Comparison of ENCODE assay signal across 1 cellular context in the genomic region with DNA sequence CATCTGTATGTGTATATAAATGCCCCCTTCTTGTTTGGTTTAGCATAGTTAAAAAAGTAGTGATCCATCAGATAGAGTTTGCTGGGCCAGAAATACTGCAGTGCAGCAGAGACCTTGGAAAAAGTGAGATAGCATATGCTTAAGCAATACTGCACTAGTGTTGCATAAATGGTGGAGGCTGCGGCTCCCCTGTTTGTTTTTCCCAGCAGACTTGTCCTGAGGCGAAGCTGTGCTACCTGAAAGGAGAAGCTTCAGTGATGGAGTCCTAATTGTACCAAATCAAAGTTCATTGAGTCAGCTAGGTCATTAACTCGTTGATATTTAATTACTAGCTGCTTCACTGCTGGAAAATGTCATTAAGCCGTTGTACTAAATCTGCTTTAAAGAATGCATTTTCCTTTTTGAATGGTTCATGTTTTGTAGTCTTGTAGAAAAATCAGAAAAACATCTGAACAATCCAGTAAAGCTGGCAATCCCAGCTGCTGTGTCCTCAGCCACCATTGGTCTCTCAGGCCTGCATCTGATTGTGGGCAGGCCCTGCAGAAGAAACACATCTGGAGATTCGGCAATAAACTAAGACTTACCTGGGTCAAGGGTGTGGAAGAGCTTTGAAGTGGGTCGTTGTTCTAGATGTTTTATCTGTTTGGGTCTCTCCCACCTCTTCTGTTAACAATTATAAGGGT.
TF ChIP-seq lines count a peak whose summit lies in the region.

No MANE protein-coding gene starts in this region.

TF ChIP-seq in HepG2, 621 proteins besides CTCF, POLR2A, EP300 and RAD21 (continued from another document and continues in another):
- TF ChIP-seq, protein P1, sequence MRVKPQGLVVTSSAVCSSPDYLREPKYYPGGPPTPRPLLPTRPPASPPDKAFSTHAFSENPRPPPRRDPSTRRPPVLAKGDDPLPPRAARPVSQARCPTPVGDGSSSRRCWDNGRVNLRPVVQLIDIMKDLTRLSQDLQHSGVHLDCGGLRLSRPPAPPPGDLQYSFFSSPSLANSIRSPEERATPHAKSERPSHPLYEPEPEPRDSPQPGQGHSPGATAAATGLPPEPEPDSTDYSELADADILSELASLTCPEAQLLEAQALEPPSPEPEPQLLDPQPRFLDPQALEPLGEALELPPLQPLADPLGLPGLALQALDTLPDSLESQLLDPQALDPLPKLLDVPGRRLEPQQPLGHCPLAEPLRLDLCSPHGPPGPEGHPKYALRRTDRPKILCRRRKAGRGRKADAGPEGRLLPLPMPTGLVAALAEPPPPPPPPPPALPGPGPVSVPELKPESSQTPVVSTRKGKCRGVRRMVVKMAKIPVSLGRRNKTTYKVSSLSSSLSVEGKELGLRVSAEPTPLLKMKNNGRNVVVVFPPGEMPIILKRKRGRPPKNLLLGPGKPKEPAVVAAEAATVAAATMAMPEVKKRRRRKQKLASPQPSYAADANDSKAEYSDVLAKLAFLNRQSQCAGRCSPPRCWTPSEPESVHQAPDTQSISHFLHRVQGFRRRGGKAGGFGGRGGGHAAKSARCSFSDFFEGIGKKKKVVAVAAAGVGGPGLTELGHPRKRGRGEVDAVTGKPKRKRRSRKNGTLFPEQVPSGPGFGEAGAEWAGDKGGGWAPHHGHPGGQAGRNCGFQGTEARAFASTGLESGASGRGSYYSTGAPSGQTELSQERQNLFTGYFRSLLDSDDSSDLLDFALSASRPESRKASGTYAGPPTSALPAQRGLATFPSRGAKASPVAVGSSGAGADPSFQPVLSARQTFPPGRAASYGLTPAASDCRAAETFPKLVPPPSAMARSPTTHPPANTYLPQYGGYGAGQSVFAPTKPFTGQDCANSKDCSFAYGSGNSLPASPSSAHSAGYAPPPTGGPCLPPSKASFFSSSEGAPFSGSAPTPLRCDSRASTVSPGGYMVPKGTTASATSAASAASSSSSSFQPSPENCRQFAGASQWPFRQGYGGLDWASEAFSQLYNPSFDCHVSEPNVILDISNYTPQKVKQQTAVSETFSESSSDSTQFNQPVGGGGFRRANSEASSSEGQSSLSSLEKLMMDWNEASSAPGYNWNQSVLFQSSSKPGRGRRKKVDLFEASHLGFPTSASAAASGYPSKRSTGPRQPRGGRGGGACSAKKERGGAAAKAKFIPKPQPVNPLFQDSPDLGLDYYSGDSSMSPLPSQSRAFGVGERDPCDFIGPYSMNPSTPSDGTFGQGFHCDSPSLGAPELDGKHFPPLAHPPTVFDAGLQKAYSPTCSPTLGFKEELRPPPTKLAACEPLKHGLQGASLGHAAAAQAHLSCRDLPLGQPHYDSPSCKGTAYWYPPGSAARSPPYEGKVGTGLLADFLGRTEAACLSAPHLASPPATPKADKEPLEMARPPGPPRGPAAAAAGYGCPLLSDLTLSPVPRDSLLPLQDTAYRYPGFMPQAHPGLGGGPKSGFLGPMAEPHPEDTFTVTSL (CRISPR knock-in tag; IDR thresholded peaks at IDR 0.05; ENCODE audit: borderline replicate concordance), result 0 out of 2 replicates have a peak, but pooled peaks have one; percentile 41
- TF ChIP-seq ZMYM4 (CRISPR knock-in tag; IDR thresholded peaks at IDR 0.05) (peak; percentile 66), AKAP8 (CRISPR knock-in tag; IDR thresholded peaks at IDR 0.05) (no peak), KLF16 (CRISPR knock-in tag; IDR thresholded peaks at IDR 0.05) (0 out of 4 replicates have a peak, but pooled peaks of 1 of the 2 experiments have one; percentile 42), ZFP41 (CRISPR knock-in tag; IDR thresholded peaks at IDR 0.05; ENCODE audit: borderline replicate concordance) (no peak), MED1 (CRISPR knock-in tag; IDR thresholded peaks at IDR 0.05) (0 out of 2 replicates have a peak, but pooled peaks have one; percentile 16), HDAC6 (IDR thresholded peaks at IDR 0.05; ENCODE audit: low read depth, low read length) (no peak), NFYC (CRISPR knock-in tag; IDR thresholded peaks at IDR 0.05) (no peak), MIER2 (CRISPR knock-in tag; IDR thresholded peaks at IDR 0.05) (no peak), PRMT3 (CRISPR knock-in tag; IDR thresholded peaks at IDR 0.05; ENCODE audit: borderline replicate concordance, low read depth) (no peak), JDP2 (CRISPR knock-in tag; IDR thresholded peaks at IDR 0.05; ENCODE audit: borderline replicate concordance) (no peak), SMC3 (IDR thresholded peaks at IDR 0.05; ENCODE audit: low read length) (peak; percentile 26; the same call in 1 of the 2 replicates), KLF15 (CRISPR knock-in tag; IDR thresholded peaks at IDR 0.05; ENCODE audit: borderline replicate concordance) (no peak), ZNF124 (CRISPR knock-in tag; IDR thresholded peaks at IDR 0.05) (0 out of 2 replicates have a peak, but pooled peaks have one; percentile 46), TBX2 (CRISPR knock-in tag; IDR thresholded peaks at IDR 0.05; ENCODE audit: borderline replicate concordance) (no peak), ZNF34 (CRISPR knock-in tag; IDR thresholded peaks at IDR 0.05; ENCODE audit: borderline replicate concordance) (no peak), SRSF1 (optimal IDR thresholded peaks at IDR 0.05; ENCODE audit: low read depth, low read length) (no peak), ZNF33B (CRISPR knock-in tag; IDR thresholded peaks at IDR 0.05) (no peak), HDAC2 (CRISPR knock-in tag; IDR thresholded peaks at IDR 0.05) (0 out of 2 replicates have a peak, but pooled peaks have one; percentile 18), FOXA3 (CRISPR knock-in tag; IDR thresholded peaks at IDR 0.05) (peak; percentile 66), MAFG (CRISPR knock-in tag; IDR thresholded peaks at IDR 0.05) (no peak), ZSCAN12 (CRISPR knock-in tag; IDR thresholded peaks at IDR 0.05) (no peak), TP53 (CRISPR knock-in tag; conservative IDR thresholded peaks at IDR 0.05) (no peak), SUZ12 (IDR thresholded peaks at IDR 0.05; ENCODE audit: low read depth, low read length) (no peak), ARID2 (CRISPR knock-in tag; IDR thresholded peaks at IDR 0.05; ENCODE audit: borderline replicate concordance) (no peak), GABPB1 (CRISPR knock-in tag; IDR thresholded peaks at IDR 0.05) (0 out of 2 replicates have a peak, but pooled peaks have one; percentile 26), NFRKB (IDR thresholded peaks at IDR 0.05) (no peak), PLRG1 (conservative IDR thresholded peaks at IDR 0.05) (no peak)
- TF ChIP-seq, protein P2, sequence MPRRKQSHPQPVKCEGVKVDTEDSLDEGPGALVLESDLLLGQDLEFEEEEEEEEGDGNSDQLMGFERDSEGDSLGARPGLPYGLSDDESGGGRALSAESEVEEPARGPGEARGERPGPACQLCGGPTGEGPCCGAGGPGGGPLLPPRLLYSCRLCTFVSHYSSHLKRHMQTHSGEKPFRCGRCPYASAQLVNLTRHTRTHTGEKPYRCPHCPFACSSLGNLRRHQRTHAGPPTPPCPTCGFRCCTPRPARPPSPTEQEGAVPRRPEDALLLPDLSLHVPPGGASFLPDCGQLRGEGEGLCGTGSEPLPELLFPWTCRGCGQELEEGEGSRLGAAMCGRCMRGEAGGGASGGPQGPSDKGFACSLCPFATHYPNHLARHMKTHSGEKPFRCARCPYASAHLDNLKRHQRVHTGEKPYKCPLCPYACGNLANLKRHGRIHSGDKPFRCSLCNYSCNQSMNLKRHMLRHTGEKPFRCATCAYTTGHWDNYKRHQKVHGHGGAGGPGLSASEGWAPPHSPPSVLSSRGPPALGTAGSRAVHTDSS (CRISPR knock-in tag; conservative IDR thresholded peaks at IDR 0.05), result no peak
- TF ChIP-seq, protein P3, sequence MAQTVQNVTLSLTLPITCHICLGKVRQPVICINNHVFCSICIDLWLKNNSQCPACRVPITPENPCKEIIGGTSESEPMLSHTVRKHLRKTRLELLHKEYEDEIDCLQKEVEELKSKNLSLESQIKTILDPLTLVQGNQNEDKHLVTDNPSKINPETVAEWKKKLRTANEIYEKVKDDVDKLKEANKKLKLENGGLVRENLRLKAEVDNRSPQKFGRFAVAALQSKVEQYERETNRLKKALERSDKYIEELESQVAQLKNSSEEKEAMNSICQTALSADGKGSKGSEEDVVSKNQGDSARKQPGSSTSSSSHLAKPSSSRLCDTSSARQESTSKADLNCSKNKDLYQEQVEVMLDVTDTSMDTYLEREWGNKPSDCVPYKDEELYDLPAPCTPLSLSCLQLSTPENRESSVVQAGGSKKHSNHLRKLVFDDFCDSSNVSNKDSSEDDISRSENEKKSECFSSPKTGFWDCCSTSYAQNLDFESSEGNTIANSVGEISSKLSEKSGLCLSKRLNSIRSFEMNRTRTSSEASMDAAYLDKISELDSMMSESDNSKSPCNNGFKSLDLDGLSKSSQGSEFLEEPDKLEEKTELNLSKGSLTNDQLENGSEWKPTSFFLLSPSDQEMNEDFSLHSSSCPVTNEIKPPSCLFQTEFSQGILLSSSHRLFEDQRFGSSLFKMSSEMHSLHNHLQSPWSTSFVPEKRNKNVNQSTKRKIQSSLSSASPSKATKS (CRISPR knock-in tag; IDR thresholded peaks at IDR 0.05), result no peak
- TF ChIP-seq, protein P4, sequence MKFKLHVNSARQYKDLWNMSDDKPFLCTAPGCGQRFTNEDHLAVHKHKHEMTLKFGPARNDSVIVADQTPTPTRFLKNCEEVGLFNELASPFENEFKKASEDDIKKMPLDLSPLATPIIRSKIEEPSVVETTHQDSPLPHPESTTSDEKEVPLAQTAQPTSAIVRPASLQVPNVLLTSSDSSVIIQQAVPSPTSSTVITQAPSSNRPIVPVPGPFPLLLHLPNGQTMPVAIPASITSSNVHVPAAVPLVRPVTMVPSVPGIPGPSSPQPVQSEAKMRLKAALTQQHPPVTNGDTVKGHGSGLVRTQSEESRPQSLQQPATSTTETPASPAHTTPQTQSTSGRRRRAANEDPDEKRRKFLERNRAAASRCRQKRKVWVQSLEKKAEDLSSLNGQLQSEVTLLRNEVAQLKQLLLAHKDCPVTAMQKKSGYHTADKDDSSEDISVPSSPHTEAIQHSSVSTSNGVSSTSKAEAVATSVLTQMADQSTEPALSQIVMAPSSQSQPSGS (CRISPR knock-in tag; IDR thresholded peaks at IDR 0.05), result peak; percentile 37; the same call in 1 of the 2 replicates
- TF ChIP-seq, protein P5, sequence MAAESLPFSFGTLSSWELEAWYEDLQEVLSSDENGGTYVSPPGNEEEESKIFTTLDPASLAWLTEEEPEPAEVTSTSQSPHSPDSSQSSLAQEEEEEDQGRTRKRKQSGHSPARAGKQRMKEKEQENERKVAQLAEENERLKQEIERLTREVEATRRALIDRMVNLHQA (CRISPR knock-in tag; IDR thresholded peaks at IDR 0.05), result no peak
- TF ChIP-seq, protein P6, sequence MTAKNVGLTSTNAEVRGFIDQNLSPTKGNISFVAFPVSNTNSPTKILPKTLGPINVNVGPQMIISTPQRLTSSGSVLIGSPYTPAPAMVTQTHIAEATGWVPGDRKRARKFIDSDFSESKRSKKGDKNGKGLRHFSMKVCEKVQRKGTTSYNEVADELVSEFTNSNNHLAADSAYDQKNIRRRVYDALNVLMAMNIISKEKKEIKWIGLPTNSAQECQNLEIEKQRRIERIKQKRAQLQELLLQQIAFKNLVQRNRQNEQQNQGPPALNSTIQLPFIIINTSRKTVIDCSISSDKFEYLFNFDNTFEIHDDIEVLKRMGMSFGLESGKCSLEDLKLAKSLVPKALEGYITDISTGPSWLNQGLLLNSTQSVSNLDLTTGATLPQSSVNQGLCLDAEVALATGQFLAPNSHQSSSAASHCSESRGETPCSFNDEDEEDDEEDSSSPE (CRISPR knock-in tag; IDR thresholded peaks at IDR 0.05), result no peak
- TF ChIP-seq, protein P7, sequence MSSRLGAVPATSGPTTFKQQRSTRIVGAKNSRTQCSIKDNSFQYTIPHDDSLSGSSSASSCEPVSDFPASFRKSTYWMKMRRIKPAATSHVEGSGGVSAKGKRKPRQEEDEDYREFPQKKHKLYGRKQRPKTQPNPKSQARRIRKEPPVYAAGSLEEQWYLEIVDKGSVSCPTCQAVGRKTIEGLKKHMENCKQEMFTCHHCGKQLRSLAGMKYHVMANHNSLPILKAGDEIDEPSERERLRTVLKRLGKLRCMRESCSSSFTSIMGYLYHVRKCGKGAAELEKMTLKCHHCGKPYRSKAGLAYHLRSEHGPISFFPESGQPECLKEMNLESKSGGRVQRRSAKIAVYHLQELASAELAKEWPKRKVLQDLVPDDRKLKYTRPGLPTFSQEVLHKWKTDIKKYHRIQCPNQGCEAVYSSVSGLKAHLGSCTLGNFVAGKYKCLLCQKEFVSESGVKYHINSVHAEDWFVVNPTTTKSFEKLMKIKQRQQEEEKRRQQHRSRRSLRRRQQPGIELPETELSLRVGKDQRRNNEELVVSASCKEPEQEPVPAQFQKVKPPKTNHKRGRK (CRISPR knock-in tag; IDR thresholded peaks at IDR 0.05), result no peak
- TF ChIP-seq, protein P8, sequence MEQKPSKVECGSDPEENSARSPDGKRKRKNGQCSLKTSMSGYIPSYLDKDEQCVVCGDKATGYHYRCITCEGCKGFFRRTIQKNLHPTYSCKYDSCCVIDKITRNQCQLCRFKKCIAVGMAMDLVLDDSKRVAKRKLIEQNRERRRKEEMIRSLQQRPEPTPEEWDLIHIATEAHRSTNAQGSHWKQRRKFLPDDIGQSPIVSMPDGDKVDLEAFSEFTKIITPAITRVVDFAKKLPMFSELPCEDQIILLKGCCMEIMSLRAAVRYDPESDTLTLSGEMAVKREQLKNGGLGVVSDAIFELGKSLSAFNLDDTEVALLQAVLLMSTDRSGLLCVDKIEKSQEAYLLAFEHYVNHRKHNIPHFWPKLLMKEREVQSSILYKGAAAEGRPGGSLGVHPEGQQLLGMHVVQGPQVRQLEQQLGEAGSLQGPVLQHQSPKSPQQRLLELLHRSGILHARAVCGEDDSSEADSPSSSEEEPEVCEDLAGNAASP (CRISPR knock-in tag; IDR thresholded peaks at IDR 0.05; ENCODE audit: borderline replicate concordance), result peak; percentile 23; the same call in 1 of the 2 replicates
- TF ChIP-seq, protein P9, sequence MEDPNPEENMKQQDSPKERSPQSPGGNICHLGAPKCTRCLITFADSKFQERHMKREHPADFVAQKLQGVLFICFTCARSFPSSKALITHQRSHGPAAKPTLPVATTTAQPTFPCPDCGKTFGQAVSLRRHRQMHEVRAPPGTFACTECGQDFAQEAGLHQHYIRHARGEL (CRISPR knock-in tag; IDR thresholded peaks at IDR 0.05), result no peak
- TF ChIP-seq, protein P10, sequence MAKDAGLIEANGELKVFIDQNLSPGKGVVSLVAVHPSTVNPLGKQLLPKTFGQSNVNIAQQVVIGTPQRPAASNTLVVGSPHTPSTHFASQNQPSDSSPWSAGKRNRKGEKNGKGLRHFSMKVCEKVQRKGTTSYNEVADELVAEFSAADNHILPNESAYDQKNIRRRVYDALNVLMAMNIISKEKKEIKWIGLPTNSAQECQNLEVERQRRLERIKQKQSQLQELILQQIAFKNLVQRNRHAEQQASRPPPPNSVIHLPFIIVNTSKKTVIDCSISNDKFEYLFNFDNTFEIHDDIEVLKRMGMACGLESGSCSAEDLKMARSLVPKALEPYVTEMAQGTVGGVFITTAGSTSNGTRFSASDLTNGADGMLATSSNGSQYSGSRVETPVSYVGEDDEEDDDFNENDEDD (CRISPR knock-in tag; IDR thresholded peaks at IDR 0.05; ENCODE audit: borderline replicate concordance), result no peak
